Comparison of ENCODE assay signal across 12 cellular contexts in the genomic region with DNA sequence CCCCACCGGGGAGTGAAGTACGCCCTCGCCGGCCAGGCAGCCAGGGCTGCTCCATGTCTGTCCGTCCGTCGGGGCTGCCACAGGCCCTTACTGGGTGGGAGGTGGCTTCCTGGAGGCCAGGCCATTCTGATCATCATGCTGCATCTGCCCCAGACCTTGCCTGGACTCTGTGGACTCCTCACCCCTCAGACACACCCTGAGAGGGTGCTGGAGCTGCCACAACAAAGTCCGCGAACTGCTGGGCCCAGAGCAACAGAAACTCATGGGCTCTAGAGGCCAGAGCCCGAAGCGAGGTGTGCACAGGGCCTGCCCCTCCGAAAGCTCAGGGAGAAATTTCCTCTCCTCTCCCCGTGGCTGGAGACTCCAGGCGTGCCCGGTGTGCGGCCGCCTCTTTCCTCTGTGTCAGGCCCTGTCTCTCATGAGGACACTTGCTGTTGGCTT.
DNase-seq lines count a peak whose midpoint lies in the region; ATAC-seq and TF ChIP-seq lines count a peak whose summit lies in the region.
"Had no signal": no experiment of that assay in that cellular context is flagged by ENCODE, and none has a peak within 500 bp of the region (broad histone marks: within the 10 kb centered on the region; RNA-seq: fewer than 3 reads in every experiment).

No MANE protein-coding gene starts in this region.

- TF ChIP-seq CTCF in colonic mucosa (IDR thresholded peaks at IDR 0.05) = no peak
- TF ChIP-seq CTCF in mucosa of descending colon (IDR thresholded peaks at IDR 0.05) = no peak

- H3K4me3 ChIP-seq in SJCRH30 = no peak overlapping the region
- no peak overlapping the region for H3K4me3 ChIP-seq in colonic mucosa
- no peak overlapping the region for H3K4me3 ChIP-seq in mucosa of descending colon

- H3K27me3 ChIP-seq in SJCRH30 = no peaks in the 10 kb centered on the region
- H3K27me3 ChIP-seq in colonic mucosa = no peaks in the 10 kb centered on the region

- intact Hi-C loops in colonic mucosa (cut with DNase I) = no loop called here
- intact Hi-C loops in mucosa of descending colon (cut with DNase I, micrococcal nuclease) = no loop called here

- ATAC-seq in mucosa of descending colon = peak; percentile 54
- ATAC-seq in HG02798 (IDR thresholded peaks at IDR 0.05; ENCODE audit: poor library complexity, unreplicated experiment) = no peak
- ATAC-seq in GM18519 (IDR thresholded peaks at IDR 0.05; ENCODE audit: low FRiP score, unreplicated experiment) = no peak
- ATAC-seq in GM18861 (IDR thresholded peaks at IDR 0.05; ENCODE audit: unreplicated experiment) = no peak
- ATAC-seq: stimulated activated naive CD8-positive, alpha-beta T cell treated with anti-CD3 and anti-CD28 coated beads, Interleukin-15, amount 100 ng/mL, for 72 hours had no signal

- H3K4me1 ChIP-seq in SJCRH30 (peaks cover 22% of the 10 kb centered on the region), colonic mucosa (peaks cover 9% of the 10 kb centered on the region), mucosa of descending colon (ENCODE audit: low read depth) (peaks cover 13% of the 10 kb centered on the region)

- H3K36me3 ChIP-seq in SJCRH30 = no peaks in the 10 kb centered on the region
- H3K36me3 ChIP-seq in colonic mucosa = no peaks in the 10 kb centered on the region
- no peaks in the 10 kb centered on the region for H3K36me3 ChIP-seq in mucosa of descending colon (ENCODE audit: low read depth)

- no peak overlapping the region for H3K9ac ChIP-seq in colonic mucosa (ENCODE audit: low read depth in 2 of 2, low read length in 2 of 2)

- DNase-seq in SJCRH30 = no peak
- DNase-seq in colonic mucosa = peak; percentile 50
- DNase-seq in mucosa of descending colon = peak; percentile 34 to 58 (median 56)
- DNase-seq: activated CD4-positive, CD25-positive, alpha-beta regulatory T cell; foreskin fibroblast; naive B cell; NCI-H345 had no signal

- peak overlapping the region; percentile 46 for H3K27ac ChIP-seq in SJCRH30
- no peak overlapping the region for H3K27ac ChIP-seq in colonic mucosa
- peak overlapping the region; percentile 36 for H3K27ac ChIP-seq in temporal lobe (ENCODE audit: low read depth, low read length)

- peaks cover 4% of the 10 kb centered on the region; the same call in 1 of the 2 replicates for H3K9me3 ChIP-seq in SJCRH30 (replicated peaks)
- H3K9me3 ChIP-seq in colonic mucosa = no peaks in the 10 kb centered on the region
- no peaks in the 10 kb centered on the region for H3K9me3 ChIP-seq in mucosa of descending colon

Comparison
In these comparisons a context has a peak if more than half of its experiments do, and no peak if none do; other contexts are left out.
1. DNase-seq: peak in colonic mucosa (single experiment) and mucosa of descending colon (3 of 3); none in SJCRH30 (0 of 2).